24 cellular contexts compared by ENCODE assay signal in genomic region chr1:165844114-165844798, GRCh38. TPM values are rescaled to one million over a fixed set of nuclear protein-coding genes. Genes with fewer than 3 reads are reported as not detected.
A peak's percentile ranks its signal among the peaks of the same experiment; 100 is the strongest.
DNase-seq lines count a peak whose midpoint lies in the region; ATAC-seq, FAIRE-seq and TF ChIP-seq lines count a peak whose summit lies in the region.
"Had no signal": no experiment of that assay in that cellular context is flagged by ENCODE, and none has a peak within 500 bp of the region (broad histone marks: within the 10 kb centered on the region; RNA-seq: fewer than 3 reads in every experiment).

No MANE protein-coding gene starts in this region.

- ATAC-seq in GM12878 (no peak), left cardiac atrium (no peak), HG03520 (IDR thresholded peaks at IDR 0.05; ENCODE audit: unreplicated experiment) (no peak), GM21447 (IDR thresholded peaks at IDR 0.05; ENCODE audit: unreplicated experiment) (no peak)
- ATAC-seq: CD8-positive, alpha-beta T cell; T-cell had no signal

- H3K27me3 ChIP-seq in GM12878 (replicated peaks in 1 of 2; ENCODE audit: control insufficient read depth in 2 of 2, insufficient read depth in 2 of 2, low read length in 1 of 2) = no peaks in the 10 kb centered on the region
- H3K27me3 ChIP-seq: BE2C had no signal

- no peaks in the 10 kb centered on the region for H3K9me3 Mint-ChIP-seq in osteocyte (ENCODE audit: unreplicated experiment)
- H3K9me3 Mint-ChIP-seq: GM23338 had no signal

- no peaks in the 10 kb centered on the region; the same call in 1 of the 2 replicates for H4K20me1 ChIP-seq in GM12878 (ENCODE audit: control insufficient read depth, insufficient read depth)

- H3K4me3 Mint-ChIP-seq in osteocyte (ENCODE audit: unreplicated experiment) = no peak overlapping the region
- H3K4me3 Mint-ChIP-seq: CD8-positive, alpha-beta T cell; GM23338; T-cell had no signal

- H3K27ac ChIP-seq in KOPT-K1 (ENCODE audit: low read depth, low read length, poor library complexity, severe bottlenecking) (peak overlapping the region; percentile 96), GM12878 (ENCODE audit: control insufficient read depth, insufficient read depth) (no peak overlapping the region)

- DNase-seq in NCI-H2081 (lab: John Stamatoyannopoulos, UW) = peak; percentile 24 to 81
- DNase-seq in NCI-H2081 treated with DMSO at 0.1 percent for 48 hours (lab: John Stamatoyannopoulos, UW) = no peak
- no peak for DNase-seq in GM12878 (ENCODE audit: low read depth, low spot score)
- no peak for DNase-seq in osteocyte (ENCODE audit: extremely low spot score, unreplicated experiment)
- no peak for DNase-seq in left cardiac atrium
- DNase-seq: BE2C; Calu3; CD8-positive, alpha-beta T cell; EL; HCEC 1CT; NCI-H146; NCI-H2029 treated with DMSO at 0.1 percent for 48 hours; NCI-H446; RPMI8226; SHP77 treated with DMSO at 0.1 percent for 48 hours; SK-N-SH; T-cell had no signal

- H3K27ac Mint-ChIP-seq in osteocyte (ENCODE audit: unreplicated experiment) = peak overlapping the region; percentile 33
- H3K27ac Mint-ChIP-seq: CD8-positive, alpha-beta T cell; GM23338; T-cell had no signal

- peaks cover 40% of the 10 kb centered on the region for H3K4me1 Mint-ChIP-seq in osteocyte (ENCODE audit: unreplicated experiment)

- intact Hi-C loops in GM12878 (cut with micrococcal nuclease; ENCODE audit: unreplicated experiment) = loop anchor here (5.0 kb wide), 1 partner anchor 38 kb away; no protein-coding TSS in a partner anchor
- intact Hi-C loops in left cardiac atrium (cut with DNase I) = no loop called here

- no TSS peak for BruUV-seq in GM12878 (replicated peaks; lab: Mats Ljungman, UMichigan)

- RAD21 ChIA-PET in GM12878 (lab: Charles Lee; ENCODE audit: unreplicated experiment) = interaction anchor here (1.0 to 11.4 kb wide), 5 partner anchors 9 to 40 kb away, joined by 3 to 73 read pairs (median 6); partner anchors contain the start of gene UCK2

- no peak overlapping the region for H3K9ac ChIP-seq in GM12878 (ENCODE audit: control insufficient read depth, insufficient read depth, low read length)
- H3K9ac ChIP-seq: SK-N-SH had no signal

- CTCF ChIA-PET in GM12878 (lab: Yijun Ruan, JAX) = interaction anchor here (0.7 to 4.8 kb wide), 6 partner anchors 12 to 243 kb away, joined by 3 to 22 read pairs (median 5); no protein-coding TSS in a partner anchor

- no peak for TF ChIP-seq CTCF in GM12878 (IDR thresholded peaks at IDR 0.05 in 2 of 3, conservative IDR thresholded peaks at IDR 0.05 in 1 of 3; ENCODE audit: control insufficient read depth in 2 of 3, extremely low read depth in 1 of 3, insufficient read depth in 1 of 3, low read depth in 3 of 3, low read length in 3 of 3)
- no peak for TF ChIP-seq CTCF in osteocyte (IDR thresholded peaks at IDR 0.05)

- WGBS in GM12878 (ENCODE audit: insufficient coverage, insufficient replicate concordance, low lambda C conversion rate, missing lambda C conversion rate) = 72% methylated on average over 11 of the region's 11 CpGs

- no peak overlapping the region for H3K4me3 ChIP-seq in GM12878
- H3K4me3 ChIP-seq: GM23338 had no signal

- TF ChIP-seq EP300 in GM12878 (IDR thresholded peaks at IDR 0.05; ENCODE audit: borderline replicate concordance in 1 of 2, control insufficient read depth in 1 of 2, low read depth in 2 of 2, low read length in 2 of 2) = no peak

- FAIRE-seq in GM12878 (lab: Jason Lieb, UNC) = no peak
- FAIRE-seq: A204.1, GM12891, GM19239 had no signal

- H3K36me3 ChIP-seq in KOPT-K1 (ENCODE audit: insufficient read depth, low read length) (no peaks in the 10 kb centered on the region), GM12878 (ENCODE audit: control insufficient read depth in 2 of 2, insufficient read depth in 2 of 2, low read length in 1 of 2) (peaks cover 2 to 3% of the 10 kb centered on the region in 2 experiments; a peak in 2 of 4 replicates)

- TF ChIP-seq RAD21 in GM12878 (IDR thresholded peaks at IDR 0.05; ENCODE audit: insufficient read depth, low read depth, low read length) = no peak

- peaks cover 2% of the 10 kb centered on the region for H3K36me3 Mint-ChIP-seq in osteocyte (ENCODE audit: unreplicated experiment)
- H3K36me3 Mint-ChIP-seq: CD8-positive, alpha-beta T cell; T-cell had no signal

- peaks cover 95% of the 10 kb centered on the region for H3K79me2 ChIP-seq in GM12878 (ENCODE audit: control insufficient read depth, insufficient read depth, low read length)

- H3K4me1 ChIP-seq in GM12878 (ENCODE audit: control insufficient read depth, insufficient read depth, low read length) = peaks cover 34% of the 10 kb centered on the region

- no peak overlapping the region for H2AFZ ChIP-seq in GM12878 (ENCODE audit: control insufficient read depth, low read depth, low read length)
- H2AFZ ChIP-seq: GM23338 had no signal

- no peaks in the 10 kb centered on the region for H3K27me3 Mint-ChIP-seq in osteocyte (ENCODE audit: unreplicated experiment)
- H3K27me3 Mint-ChIP-seq: T-cell had no signal

- H3K9me3 ChIP-seq in KOPT-K1 (ENCODE audit: insufficient read depth, low read length, poor library complexity, severe bottlenecking) (no peaks in the 10 kb centered on the region), GM12878 (replicated peaks; ENCODE audit: control insufficient read depth, insufficient read depth, low read length) (no peaks in the 10 kb centered on the region; the same call in 2 of the 3 replicates)
- H3K9me3 ChIP-seq: BE2C, SK-N-SH had no signal

- H3K4me2 ChIP-seq in GM12878 (ENCODE audit: control insufficient read depth, insufficient read depth) = no peak overlapping the region
- H3K4me2 ChIP-seq: GM23338, SK-N-SH had no signal

- SMC1A ChIA-PET in GM12878 (lab: Charles Lee; ENCODE audit: uncharacterized antibody, unreplicated experiment) = interaction anchor here (0.9 to 17.9 kb wide), 10 partner anchors 8 to 120 kb away, joined by 3 to 212 read pairs (median 7); no protein-coding TSS in a partner anchor

- in situ Hi-C loops in GM12878 (cut with MboI) = no loop called here

- POLR2A ChIA-PET in GM12878 (lab: Charles Lee) = interaction anchor here (2.1 to 5.6 kb wide), 2 partner anchors 14 to 40 kb away, joined by 6 to 44 read pairs; no protein-coding TSS in a partner anchor

- TF ChIP-seq POLR2A in GM12878 (IDR thresholded peaks at IDR 0.05; ENCODE audit: low read depth, low read length) = no peak

TF ChIP-seq in GM12878, 131 proteins besides CTCF, POLR2A, EP300 and RAD21:
- TF ChIP-seq CHD2 (IDR thresholded peaks at IDR 0.05; ENCODE audit: borderline replicate concordance, low read depth, low read length) (no peak), NR2F1 (conservative IDR thresholded peaks at IDR 0.05) (0 out of 2 replicates have a peak, but pooled peaks have one; percentile 28)

RNA-seq across cellular contexts. Expression of gene UCK2, which starts 16.8 kb away (rescaled TPM):
- 49.7 and 55.2 TPM in 2 replicates for total RNA-seq in GM12878 (2013; cell fraction: nucleolus; rRNA removed)
- 99.9 and 105 TPM in 2 replicates for total RNA-seq in GM12878 (2014; rRNA removed)
- 55.3 and 57.0 TPM in 2 replicates for total RNA-seq in GM12878 (2014; rRNA removed; fragmentation: Illumina TruSeq; extraction: Trizol)
- 70.9 and 74.0 TPM in 2 replicates for total RNA-seq in GM12878 (2021)
- polyA plus RNA-seq in GM12878 (2011; ENCODE audit: low read depth) = 35.8 TPM
- polyA plus RNA-seq in GM12878 (2011; rRNA removed) = 79.0 and 95.4 TPM in 2 replicates
- polyA plus RNA-seq in GM12878 (2011; cell fraction: cytosol; rRNA removed) = 117 and 130 TPM in 2 replicates
- 66.9 and 67.2 TPM in 2 replicates for polyA plus RNA-seq in GM12878 (2011; cell fraction: nucleus; rRNA removed)
- polyA plus RNA-seq in GM12878 (2012) = 34.8 and 36.4 TPM in 2 replicates
- 59.0 and 70.7 TPM in 2 replicates for polyA plus RNA-seq in GM12878 (2014; fragmentation: Illumina TruSeq; extraction: Trizol)
- 10 to 100 TPM; 67.0 to 74.3 TPM for polyA plus RNA-seq in GM12878 (2014; fragmentation: Nextera tagmentation; extraction: Ambion mirVana)
- 96.3 and 97.0 TPM in 2 replicates for polyA plus RNA-seq in GM12878 (2014; rRNA removed)
- 100 to 1,000 TPM in 1 of 2 experiments, 10 to 100 TPM in 1; 97.6 to 106 TPM for polyA plus RNA-seq in GM12878 (2016; fragmentation: Nextera tagmentation; extraction: Ambion mirVana)
- 129 and 137 TPM in 2 replicates for polyA minus RNA-seq in GM12878 (2011; rRNA and poly(A)+ RNA removed)
- 42.0 and 46.0 TPM in 2 replicates for polyA minus RNA-seq in GM12878 (2011; cell fraction: cytosol; rRNA and poly(A)+ RNA removed)
- polyA minus RNA-seq in GM12878 (2011; cell fraction: nucleus; rRNA and poly(A)+ RNA removed) = 27.6 and 52.4 TPM in 2 replicates
- 49.8 and 50.1 TPM in 2 replicates for total RNA-seq in osteocyte
- 10 to 100 TPM in 1 of 2 donors, 1 to 10 TPM in 1; 8.0 to 18.2 TPM for total RNA-seq in left cardiac atrium

Comparison
In these comparisons a context has a peak if more than half of its experiments do, and no peak if none do; other contexts are left out.
1. DNase-seq: peak in NCI-H2081 (2 of 2); none in NCI-H2081 treated with DMSO at 0.1 percent for 48 hours (single experiment), GM12878 (single experiment), osteocyte (single experiment) and left cardiac atrium (single experiment).